ENCODE assay signal across 14 cellular contexts in the genomic region with DNA sequence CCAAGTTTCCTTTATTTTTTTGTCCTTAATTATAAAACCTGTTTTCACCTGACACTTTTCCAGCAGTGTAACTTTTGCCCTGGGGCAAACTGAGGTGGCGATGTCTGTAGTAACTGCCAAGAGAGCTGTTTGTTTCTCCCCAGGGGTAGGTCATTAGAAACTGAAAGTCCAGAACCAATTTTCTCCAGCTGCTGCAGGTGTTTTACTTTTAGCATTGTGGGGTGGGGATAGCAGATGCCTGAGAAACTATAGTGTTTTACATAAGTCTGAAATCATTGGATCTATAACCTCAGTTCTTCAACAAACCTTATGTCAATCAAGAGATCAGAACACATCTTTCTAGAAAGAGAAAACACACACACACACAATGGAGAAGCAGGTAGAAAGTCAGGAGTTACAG.
DNase-seq lines count a peak whose midpoint lies in the region; ATAC-seq and TF ChIP-seq lines count a peak whose summit lies in the region.
"Had no signal": no experiment of that assay in that cellular context is flagged by ENCODE, and none has a peak within 500 bp of the region (broad histone marks: within the 10 kb centered on the region; RNA-seq: fewer than 3 reads in every experiment).

No MANE protein-coding gene starts in this region.

- no peaks in the 10 kb centered on the region; the same call in 1 of the 2 replicates for H3K4me1 ChIP-seq in Caco-2
- H3K4me1 ChIP-seq: parathyroid adenoma had no signal

- DNase-seq in RWPE1 (ENCODE audit: low spot score) (peak; percentile 43), cerebellum (ENCODE audit: low spot score) (no peak), NCI-H82 treated with DMSO at 0.1 percent for 48 hours (lab: John Stamatoyannopoulos, UW; ENCODE audit: unreplicated experiment) (no peak), Caco-2 (no peak)
- DNase-seq: brain microvascular endothelial cell, left colon, NCI-H226, upper lobe of right lung had no signal

- H3K27ac Mint-ChIP-seq in Caco-2 (ENCODE audit: unreplicated experiment), result no peak overlapping the region
- H3K27ac Mint-ChIP-seq: T-helper 1 cell treated with Interleukin-12 subunit alpha and Interleukin-12 subunit beta and Interleukin-4 antibody, amounts not matched to agents 30 μg/mL and 1 μg/mL, for 36 hours had no signal

- no peak for TF ChIP-seq CTCF in RWPE1 (conservative IDR thresholded peaks at IDR 0.05; ENCODE audit: low read depth)
- no peak for TF ChIP-seq CTCF in Caco-2 (IDR thresholded peaks at IDR 0.05; ENCODE audit: insufficient read depth in 1 of 2, low read depth in 1 of 2, low read length in 1 of 2, severe bottlenecking in 1 of 2, unreplicated experiment in 1 of 2)

- no peak overlapping the region for H3K27ac ChIP-seq in RWPE1
- H3K27ac ChIP-seq: brain microvascular endothelial cell, parathyroid adenoma, upper lobe of right lung had no signal

- peaks cover 13% of the 10 kb centered on the region for H3K27me3 Mint-ChIP-seq in Caco-2 (ENCODE audit: insufficient read depth, unreplicated experiment)

- peaks cover 9% of the 10 kb centered on the region for H3K4me1 Mint-ChIP-seq in Caco-2 (ENCODE audit: low read depth, unreplicated experiment)

- ATAC-seq in GM18519 (IDR thresholded peaks at IDR 0.05; ENCODE audit: low FRiP score, unreplicated experiment) (peak; percentile 74), GM21528 (IDR thresholded peaks at IDR 0.05; ENCODE audit: low FRiP score, unreplicated experiment) (peak; percentile 63), HG03520 (IDR thresholded peaks at IDR 0.05; ENCODE audit: unreplicated experiment) (peak; percentile 50), GM21619 (IDR thresholded peaks at IDR 0.05; ENCODE audit: unreplicated experiment) (no peak)
- ATAC-seq: left colon, upper lobe of right lung had no signal

- CTCF ChIA-PET in RWPE1 (lab: Yijun Ruan, JAX), result interaction anchor here (0.6 kb wide), 1 partner anchor 98 kb away, joined by 3 read pairs; no protein-coding TSS in a partner anchor
- CTCF ChIA-PET in Caco-2 (lab: Charles Lee), result no interaction called here

- no TSS peak for BruUV-seq in Caco-2 (replicated peaks; lab: Mats Ljungman, UMichigan)

- intact Hi-C loops in Caco-2 (cut with micrococcal nuclease; ENCODE audit: unreplicated experiment), result no loop called here

- POLR2A ChIA-PET in RWPE1 (lab: Yijun Ruan, JAX; ENCODE audit: low non-redundant PET), result no interaction called here
- POLR2A ChIA-PET in Caco-2 (lab: Charles Lee), result no interaction called here

- H3K27me3 ChIP-seq in Caco-2 (replicated peaks; ENCODE audit: control insufficient read depth, insufficient read depth, low read length), result no peaks in the 10 kb centered on the region
- H3K27me3 ChIP-seq: brain microvascular endothelial cell, upper lobe of right lung had no signal

- H3K9me3 ChIP-seq in Caco-2, result no peaks in the 10 kb centered on the region
- H3K9me3 ChIP-seq: upper lobe of right lung had no signal

- H3K36me3 ChIP-seq in Caco-2 (ENCODE audit: control insufficient read depth, insufficient read depth, low read length), result no peaks in the 10 kb centered on the region
- H3K36me3 ChIP-seq: brain microvascular endothelial cell, upper lobe of right lung had no signal

- H3K4me3 ChIP-seq in Caco-2 (ENCODE audit: low read depth, low read length), result no peak overlapping the region
- H3K4me3 ChIP-seq: upper lobe of right lung had no signal

- H3K9me3 Mint-ChIP-seq in Caco-2 (ENCODE audit: unreplicated experiment), result no peaks in the 10 kb centered on the region
- H3K9me3 Mint-ChIP-seq: T-helper 1 cell treated with Interleukin-12 subunit alpha and Interleukin-12 subunit beta and Interleukin-4 antibody, amounts not matched to agents 30 μg/mL and 1 μg/mL, for 36 hours had no signal

- no peaks in the 10 kb centered on the region for H3K36me3 Mint-ChIP-seq in Caco-2 (ENCODE audit: insufficient read depth, unreplicated experiment)

- H3K4me3 Mint-ChIP-seq in Caco-2 (ENCODE audit: unreplicated experiment), result no peak overlapping the region
- H3K4me3 Mint-ChIP-seq: T-helper 1 cell treated with Interleukin-12 subunit alpha and Interleukin-12 subunit beta and Interleukin-4 antibody, amounts not matched to agents 30 μg/mL and 1 μg/mL, for 36 hours had no signal
